ENCODE assay signal across 11 cellular contexts in genomic region chr20:61646986-61647385, GRCh38.
"Had no signal": no experiment of that assay in that cellular context is flagged by ENCODE, and none has a peak within 500 bp of the region (broad histone marks: within the 10 kb centered on the region; RNA-seq: fewer than 3 reads in every experiment).

No MANE protein-coding gene starts in this region.

- H3K4me2 ChIP-seq: GM23338 had no signal

- H3K4me3 ChIP-seq: GM23248, GM23338, HAP-1 had no signal

- ATAC-seq: GM23338, HCT116 had no signal

- FAIRE-seq: H1, H54 had no signal

- H3K27ac ChIP-seq: GM23248 had no signal

- H3K4me1 ChIP-seq: HAP-1 had no signal

- H3K4me3 Mint-ChIP-seq: GM23338, H9, HFFc6 had no signal

- H3K9me3 ChIP-seq: HAP-1 had no signal

- H3K27ac Mint-ChIP-seq: HFFc6 had no signal

- H3K36me3 ChIP-seq: HAP-1 had no signal

- H2AFZ ChIP-seq: GM23248, GM23338 had no signal

- DNase-seq: GM23248, GOT3, H7, H9, HCEC 1CT, HFFc6 had no signal

- H3K9ac ChIP-seq: GM23248 had no signal
